21 cellular contexts compared by ENCODE assay signal in the genomic region with DNA sequence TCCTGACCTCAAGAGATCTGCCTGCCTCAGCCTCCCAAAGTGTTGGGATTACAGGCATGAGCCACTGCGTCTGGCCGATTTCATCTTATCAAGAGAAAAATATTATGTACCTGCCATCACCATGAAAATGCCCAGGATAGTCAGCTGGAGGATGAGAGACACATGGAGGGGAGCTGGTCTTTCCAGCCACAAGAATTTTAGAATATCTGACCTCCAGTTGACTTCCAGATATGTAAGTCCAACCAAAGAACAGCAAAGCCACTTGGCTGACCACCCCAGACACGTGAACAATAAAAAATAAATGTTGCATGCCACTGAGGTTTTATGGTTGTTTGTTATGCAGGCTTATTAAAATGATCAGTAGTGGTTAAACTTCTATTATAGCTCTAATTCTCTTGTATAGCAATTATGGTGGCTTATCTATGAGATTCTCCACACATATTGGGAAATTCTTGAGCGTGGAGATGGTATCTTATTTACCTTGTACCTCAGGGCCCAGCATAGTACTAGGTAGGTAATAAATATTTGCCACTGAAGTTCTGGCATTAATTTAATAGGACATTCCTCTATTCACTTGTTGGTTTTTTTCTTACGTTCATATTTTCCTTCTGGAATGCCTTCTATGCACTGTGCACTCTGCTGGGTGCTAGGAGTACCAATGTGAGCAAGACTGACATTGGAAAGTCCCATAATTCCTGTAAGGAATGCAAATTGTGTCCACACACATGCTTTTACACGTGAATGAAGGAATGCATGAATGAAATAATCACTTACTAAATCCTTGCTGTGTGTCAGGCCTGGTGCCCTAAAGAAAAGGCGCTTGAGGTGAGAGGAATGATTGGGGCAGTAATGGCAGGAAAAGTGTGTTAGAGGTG.
A peak's percentile ranks its signal among the peaks of the same experiment; 100 is the strongest.
DNase-seq lines count a peak whose midpoint lies in the region; ATAC-seq, FAIRE-seq and TF ChIP-seq lines count a peak whose summit lies in the region.
"Had no signal": no experiment of that assay in that cellular context is flagged by ENCODE, and none has a peak within 500 bp of the region (broad histone marks: within the 10 kb centered on the region; RNA-seq: fewer than 3 reads in every experiment).

No MANE protein-coding gene starts in this region.

- peak overlapping the region; percentile 64 for H3K27ac Mint-ChIP-seq in astrocyte (ENCODE audit: unreplicated experiment)
- H3K27ac Mint-ChIP-seq: CD8-positive, alpha-beta T cell; IgD-negative memory B cell had no signal

- H3K27me3 Mint-ChIP-seq in astrocyte (ENCODE audit: low read depth, unreplicated experiment) = no peaks in the 10 kb centered on the region
- H3K27me3 Mint-ChIP-seq: IgD-negative memory B cell had no signal

- no peak for TF ChIP-seq CTCF in astrocyte (IDR thresholded peaks at IDR 0.05; ENCODE audit: insufficient read depth, low read depth, low read length)
- TF ChIP-seq CTCF in retinal pigment epithelial cell (conservative IDR thresholded peaks at IDR 0.05; ENCODE audit: low read depth, low read length) = no peak
- TF ChIP-seq CTCF in coronary artery (IDR thresholded peaks at IDR 0.05) = no peak

- no peak overlapping the region for H3K4me2 ChIP-seq in astrocyte (ENCODE audit: low read length)
- H3K4me2 ChIP-seq: PC-9 had no signal

- H3K9me3 ChIP-seq in astrocyte (ENCODE audit: insufficient read depth, low read depth, low read length) = no peaks in the 10 kb centered on the region
- H3K9me3 ChIP-seq: SJCRH30 had no signal

- H3K9me3 Mint-ChIP-seq in astrocyte (ENCODE audit: unreplicated experiment) = peaks cover 3% of the 10 kb centered on the region
- H3K9me3 Mint-ChIP-seq: CD8-positive, alpha-beta T cell had no signal

- H3K4me3 ChIP-seq in astrocyte (ENCODE audit: insufficient read depth, low read depth, low read length) = no peak overlapping the region
- no peak overlapping the region for H3K4me3 ChIP-seq in retinal pigment epithelial cell (ENCODE audit: low read length)
- H3K4me3 ChIP-seq in coronary artery = no peak overlapping the region
- H3K4me3 ChIP-seq: GM12878, PC-9, SJCRH30 had no signal

- no peak for FAIRE-seq in astrocyte (lab: Jason Lieb, UNC)
- FAIRE-seq: GM12878, H1 had no signal

- H3K27ac ChIP-seq in astrocyte (ENCODE audit: low read depth, low read length) (no peak overlapping the region), coronary artery (no peak overlapping the region)
- H3K27ac ChIP-seq: PC-9, SJCRH30 had no signal

- ATAC-seq in GM21786 (IDR thresholded peaks at IDR 0.05; ENCODE audit: unreplicated experiment) (no peak), GM21390 (IDR thresholded peaks at IDR 0.05; ENCODE audit: unreplicated experiment) (no peak)
- ATAC-seq: CD8-positive, alpha-beta T cell; GM12878 had no signal

- H2AFZ ChIP-seq in astrocyte (ENCODE audit: low read depth, low read length) = no peak overlapping the region
- H2AFZ ChIP-seq: PC-9 had no signal

- no peaks in the 10 kb centered on the region for H3K27me3 ChIP-seq in astrocyte (ENCODE audit: insufficient read depth, low read length)
- H3K27me3 ChIP-seq: SJCRH30 had no signal

- DNase-seq in EH (ENCODE audit: low read depth) (peak; percentile 62), astrocyte (ENCODE audit: low read depth) (peak; percentile 74), kidney tubule cell (ENCODE audit: low spot score) (peak; percentile 75), retinal pigment epithelial cell (ENCODE audit: low read depth) (peak; percentile 43), coronary artery (ENCODE audit: low spot score) (no peak), NCI-H146 treated with DMSO at 0.1 percent for 48 hours (lab: John Stamatoyannopoulos, UW; ENCODE audit: unreplicated experiment) (no peak)
- DNase-seq: ACHN; CD8-positive, alpha-beta T cell; Kasumi-1; MV-4-11; NCI-H1417; NCI-H2029; NCI-H2171 treated with DMSO at 0.1 percent for 48 hours; NCI-H748 treated with DMSO at 0.1 percent for 48 hours; PC-9; SJCRH30 had no signal

- no peaks in the 10 kb centered on the region for H4K20me1 ChIP-seq in astrocyte (ENCODE audit: insufficient read depth, low read length)

- peaks cover 15% of the 10 kb centered on the region for H3K4me1 Mint-ChIP-seq in astrocyte (ENCODE audit: low read depth, unreplicated experiment)

- no peak overlapping the region for H3K9ac ChIP-seq in astrocyte (ENCODE audit: low read length)

- no peaks in the 10 kb centered on the region for H3K36me3 Mint-ChIP-seq in astrocyte (ENCODE audit: low read depth, unreplicated experiment)
- H3K36me3 Mint-ChIP-seq: CD8-positive, alpha-beta T cell had no signal

- H3K79me2 ChIP-seq in astrocyte (ENCODE audit: insufficient read depth, low read length) = no peaks in the 10 kb centered on the region

- H3K4me3 Mint-ChIP-seq in astrocyte (ENCODE audit: unreplicated experiment) = no peak overlapping the region
- H3K4me3 Mint-ChIP-seq: CD8-positive, alpha-beta T cell; IgD-negative memory B cell had no signal

- no peaks in the 10 kb centered on the region for H3K36me3 ChIP-seq in astrocyte (ENCODE audit: insufficient read depth, low read length)
- H3K36me3 ChIP-seq: SJCRH30 had no signal

- H3K4me1 ChIP-seq in astrocyte (ENCODE audit: insufficient read depth, low read length) = peaks cover 3% of the 10 kb centered on the region
- H3K4me1 ChIP-seq: SJCRH30 had no signal

Comparison
In these comparisons a context has a peak if more than half of its experiments do, and no peak if none do; other contexts are left out.
1. DNase-seq: peak in EH (single experiment), astrocyte (single experiment), kidney tubule cell (single experiment) and retinal pigment epithelial cell (single experiment); none in coronary artery (single experiment) and NCI-H146 treated with DMSO at 0.1 percent for 48 hours (single experiment).